In genomic region chr12:47891356-47891755, GRCh38 we compare ENCODE assay signal across 20 cellular contexts. TPM values are rescaled to one million over a fixed set of nuclear protein-coding genes. Genes with fewer than 3 reads are reported as not detected.
DNase-seq lines count a peak whose midpoint lies in the region; ATAC-seq, FAIRE-seq and TF ChIP-seq lines count a peak whose summit lies in the region.
"Had no signal": no experiment of that assay in that cellular context is flagged by ENCODE, and none has a peak within 500 bp of the region (broad histone marks: within the 10 kb centered on the region; RNA-seq: fewer than 3 reads in every experiment).

No MANE protein-coding gene starts in this region.

- H2AK5ac ChIP-seq in IMR-90 (ENCODE audit: low read depth, low read length), result no peak overlapping the region

- no peak overlapping the region for H4K5ac ChIP-seq in IMR-90 (ENCODE audit: low read depth, low read length)

- 88% methylated on average over 1 of the region's 3 CpGs; no CpG with 5 or more reads in 1 of the 2 experiments for WGBS in IMR-90 (ENCODE audit: extremely low coverage in 2 of 2, insufficient read length in 1 of 2), 2 experiments
- 18% methylated on average over 3 of the region's 3 CpGs for WGBS in K562 (ENCODE audit: insufficient coverage, low coverage, missing lambda C conversion rate)
- WGBS in sigmoid colon, 2 donors, result 46 to 50% methylated on average over 3 of the region's 3 CpGs

- CTCF ChIA-PET in activated naive CD4-positive, alpha-beta T cell treated with anti-CD3 and anti-CD28 coated beads, Interleukin-2, amount 10 ng/mL, durations not matched to agents 7 days and 5 days (lab: Charles Lee), result interaction anchor here (0.7 to 1.7 kb wide), 4 partner anchors 11 to 58 kb away, joined by 3 to 4 read pairs (median 4); partner anchors contain the start of gene VDR
- CTCF ChIA-PET in IMR-90 (lab: Yijun Ruan, JAX), result no interaction called here
- CTCF ChIA-PET in K562 (lab: Yijun Ruan, JAX; ENCODE audit: low intra/inter-chr PET ratio), result no interaction called here

- no peak for FAIRE-seq in K562 (lab: Jason Lieb, UNC)
- FAIRE-seq: kidney had no signal

- H2AK9ac ChIP-seq in IMR-90 (replicated peaks; ENCODE audit: low read depth, low read length, poor library complexity), result no peak overlapping the region

- H3K4me2 ChIP-seq in IMR-90 (ENCODE audit: low read depth, low read length) (no peak overlapping the region), K562 (ENCODE audit: insufficient read depth, low read length) (no peak overlapping the region)

- H3K23ac ChIP-seq in IMR-90 (ENCODE audit: low read depth, low read length), result no peak overlapping the region

- H2BK5ac ChIP-seq in IMR-90 (ENCODE audit: low read depth, low read length, poor library complexity, severe bottlenecking), result no peak overlapping the region

- no peaks in the 10 kb centered on the region; the same call in 1 of the 2 replicates for H3K36me3 ChIP-seq in IMR-90 (ENCODE audit: control insufficient read depth, insufficient read depth, low read length)
- H3K36me3 ChIP-seq in K562 (ENCODE audit: control insufficient read depth, insufficient read depth, low read length), result no peaks in the 10 kb centered on the region
- no peaks in the 10 kb centered on the region for H3K36me3 ChIP-seq in sigmoid colon
- H3K36me3 ChIP-seq: thoracic aorta had no signal

- DNase-seq in activated naive CD4-positive, alpha-beta T cell treated with anti-CD3 and anti-CD28 coated beads, Interleukin-2, amount 10 ng/mL, durations not matched to agents 7 days and 5 days, result no peak
- no peak for DNase-seq in activated naive CD4-positive, alpha-beta T cell treated with Interleukin-2 at 50 U/mL for 16 hours
- no peak for DNase-seq in IMR-90
- DNase-seq in K562 (ENCODE audit: extremely low read depth in 1 of 4, low spot score in 3 of 4), result no peak
- peak; percentile 48 for DNase-seq in sigmoid colon
- no peak for DNase-seq in GF-D8 (lab: John Stamatoyannopoulos, UW)
- no peak for DNase-seq in middle frontal gyrus (ENCODE audit: extremely low spot score, low spot score)
- DNase-seq: anterior cingulate cortex; Calu3; cerebellar nuclear complex; effector memory CD8-positive, alpha-beta T cell; HFFc6; kidney; mucosa of descending colon; NCI-H187 treated with DMSO at 0.1 percent for 48 hours; NCI-H510A; stimulated activated CD4-positive, alpha-beta T cell treated with anti-CD3 and anti-CD28 coated beads, Interleukin-4, amount 100 ng/mL, for 1 hour had no signal

- no peak overlapping the region for H4K8ac ChIP-seq in IMR-90 (ENCODE audit: low read depth in 2 of 2, low read length in 2 of 2)

- dilution Hi-C loops in IMR-90 (cut with HindIII; ENCODE audit: low sequenced_read_pairs, unreplicated experiment), result no loop called here

- H3K27ac ChIP-seq in IMR-90 (ENCODE audit: insufficient read depth, low read length) (no peak overlapping the region), K562 (ENCODE audit: extremely low read depth, low read depth, low read length) (no peak overlapping the region), sigmoid colon (no peak overlapping the region)
- H3K27ac ChIP-seq: thoracic aorta had no signal

- peaks cover 2 to 17% of the 10 kb centered on the region in 2 experiments; a peak in 1 of 4 replicates for H3K79me1 ChIP-seq in IMR-90 (ENCODE audit: low read depth in 1 of 2, low read length in 2 of 2)

- H3K18ac ChIP-seq in IMR-90 (ENCODE audit: low read depth, low read length), result no peak overlapping the region

- TF ChIP-seq EP300 in K562 (IDR thresholded peaks at IDR 0.05; ENCODE audit: low read length), result no peak
- TF ChIP-seq EP300 in sigmoid colon (IDR thresholded peaks at IDR 0.05), result no peak

- no peak for ATAC-seq in IMR-90 (ENCODE audit: low read depth)
- ATAC-seq in K562, result no peak
- ATAC-seq in HG03039 (IDR thresholded peaks at IDR 0.05; ENCODE audit: unreplicated experiment), result no peak
- ATAC-seq: activated CD4-positive, CD25-positive, alpha-beta regulatory T cell treated with anti-CD3 and anti-CD28 coated beads, Interleukin-2, amount 50 U/mL, for 24 hours; effector memory CD8-positive, alpha-beta T cell had no signal

- H4K91ac ChIP-seq in IMR-90 (ENCODE audit: insufficient read depth, low read depth, low read length), result no peak overlapping the region

- H2AFZ ChIP-seq in IMR-90 (replicated peaks; ENCODE audit: low read length, poor library complexity) (no peak overlapping the region), K562 (ENCODE audit: low read depth, low read length) (no peak overlapping the region)

- H3K9me1 ChIP-seq in IMR-90 (ENCODE audit: insufficient read depth, low read length), result peaks cover 12% of the 10 kb centered on the region; the same call in 1 of the 2 replicates
- H3K9me1 ChIP-seq in K562 (ENCODE audit: control insufficient read depth, insufficient read depth, low read length), result no peaks in the 10 kb centered on the region

- no peaks in the 10 kb centered on the region for H3K27me3 ChIP-seq in IMR-90 (ENCODE audit: control insufficient read depth, insufficient read depth, low read length)
- H3K27me3 ChIP-seq in K562 (ENCODE audit: control insufficient read depth in 2 of 2, insufficient read depth in 2 of 2, low read length in 2 of 2), result peaks cover 0 to 8% of the 10 kb centered on the region in 2 experiments; a peak in 1 of 5 replicates
- H3K27me3 ChIP-seq in sigmoid colon, result no peaks in the 10 kb centered on the region

- H3K4me3 Mint-ChIP-seq in activated naive CD4-positive, alpha-beta T cell treated with anti-CD3 and anti-CD28 coated beads, Interleukin-2, amount 10 ng/mL, durations not matched to agents 7 days and 5 days, result no peak overlapping the region
- H3K4me3 Mint-ChIP-seq: effector memory CD8-positive, alpha-beta T cell; HFFc6 had no signal

- H3K9me3 Mint-ChIP-seq in activated naive CD4-positive, alpha-beta T cell treated with anti-CD3 and anti-CD28 coated beads, Interleukin-2, amount 10 ng/mL, durations not matched to agents 7 days and 5 days, result no peaks in the 10 kb centered on the region
- H3K9me3 Mint-ChIP-seq: effector memory CD8-positive, alpha-beta T cell; HFFc6 had no signal

- no peak overlapping the region for H3K4ac ChIP-seq in IMR-90 (ENCODE audit: low read depth, low read length)

- no peak for TF ChIP-seq POLR2A in IMR-90 (IDR thresholded peaks at IDR 0.05; ENCODE audit: low read depth, low read length)
- TF ChIP-seq POLR2A in K562 (conservative IDR thresholded peaks at IDR 0.05), result no peak
- TF ChIP-seq POLR2A in sigmoid colon (IDR thresholded peaks at IDR 0.05), result no peak

- H2BK120ac ChIP-seq in IMR-90 (ENCODE audit: low read depth, low read length), result no peak overlapping the region

- H3K4me1 Mint-ChIP-seq in activated naive CD4-positive, alpha-beta T cell treated with anti-CD3 and anti-CD28 coated beads, Interleukin-2, amount 10 ng/mL, durations not matched to agents 7 days and 5 days, result peaks cover 84% of the 10 kb centered on the region

- in situ Hi-C loops in IMR-90 (cut with MboI; ENCODE audit: low sequenced_read_pairs) (no loop called here), K562 (cut with MboI) (no loop called here)

- H3K4me1 ChIP-seq in IMR-90 (ENCODE audit: control insufficient read depth, insufficient read depth, low read length), result 0 out of 2 replicates have a peak, but pooled peaks cover 2% of the 10 kb centered on the region
- peaks cover 3 to 8% of the 10 kb centered on the region in 2 experiments; a peak in 3 of 5 replicates for H3K4me1 ChIP-seq in K562 (replicated peaks in 1 of 2; ENCODE audit: control insufficient read depth in 2 of 2, insufficient read depth in 2 of 2, low read length in 2 of 2)
- no peaks in the 10 kb centered on the region for H3K4me1 ChIP-seq in sigmoid colon

- no peaks in the 10 kb centered on the region for H3K79me2 ChIP-seq in K562 (ENCODE audit: control insufficient read depth, insufficient read depth, low read length)

- intact Hi-C loops in IMR-90 (cut with micrococcal nuclease), result no loop called here
- intact Hi-C loops in K562 (cut with micrococcal nuclease), result no loop called here
- intact Hi-C loops in sigmoid colon (cut with DNase I), result no loop called here

- POLR2A ChIA-PET in IMR-90 (lab: Charles Lee; ENCODE audit: unreplicated experiment) (no interaction called here), K562 (lab: Yijun Ruan, JAX) (interaction anchor here (0.5 to 1.3 kb wide), 4 partner anchors 8 to 307 kb away, joined by 3 to 4 read pairs (median 3); no protein-coding TSS in a partner anchor)

- H3K27ac Mint-ChIP-seq in activated naive CD4-positive, alpha-beta T cell treated with anti-CD3 and anti-CD28 coated beads, Interleukin-2, amount 10 ng/mL, durations not matched to agents 7 days and 5 days, result peak overlapping the region; percentile 53
- H3K27ac Mint-ChIP-seq: HFFc6 had no signal

- TF ChIP-seq RAD21 in IMR-90 (IDR thresholded peaks at IDR 0.05; ENCODE audit: low read length), result no peak
- TF ChIP-seq RAD21 in K562 (CRISPR knock-in tag; conservative IDR thresholded peaks at IDR 0.05 in 1 of 2, IDR thresholded peaks at IDR 0.05 in 1 of 2), result no peak

- no peak overlapping the region for H3K56ac ChIP-seq in IMR-90 (ENCODE audit: extremely low read depth, insufficient read depth, low read length)

- 0 out of 2 replicates have a peak, but pooled peaks cover 8% of the 10 kb centered on the region for H4K20me1 ChIP-seq in IMR-90 (ENCODE audit: insufficient read depth, low read length)
- no peaks in the 10 kb centered on the region for H4K20me1 ChIP-seq in K562 (replicated peaks; ENCODE audit: control insufficient read depth, insufficient read depth, low read length)

- H3K36me3 Mint-ChIP-seq in activated naive CD4-positive, alpha-beta T cell treated with anti-CD3 and anti-CD28 coated beads, Interleukin-2, amount 10 ng/mL, durations not matched to agents 7 days and 5 days, result peaks cover 19% of the 10 kb centered on the region

- no peaks in the 10 kb centered on the region for H3K9me3 ChIP-seq in IMR-90 (ENCODE audit: control insufficient read depth, insufficient read depth, low read length)
- H3K9me3 ChIP-seq in K562 (replicated peaks; ENCODE audit: control insufficient read depth, insufficient read depth, low read depth, low read length), result no peaks in the 10 kb centered on the region
- H3K9me3 ChIP-seq in sigmoid colon, result no peaks in the 10 kb centered on the region
- H3K9me3 ChIP-seq: mucosa of descending colon, thoracic aorta had no signal

- no peak overlapping the region for H2BK20ac ChIP-seq in IMR-90 (ENCODE audit: low read depth, low read length)

- TF ChIP-seq CTCF in IMR-90 (conservative IDR thresholded peaks at IDR 0.05; ENCODE audit: low read depth, low read length) (no peak), K562 (IDR thresholded peaks at IDR 0.05 in 2 of 3, conservative IDR thresholded peaks at IDR 0.05 in 1 of 3; ENCODE audit: insufficient read depth in 2 of 3, low read depth in 1 of 3, low read length in 3 of 3) (no peak), sigmoid colon (IDR thresholded peaks at IDR 0.05) (no peak)

- no peak overlapping the region for H2BK15ac ChIP-seq in IMR-90 (ENCODE audit: low read depth, low read length)

- no peak overlapping the region for H3K9ac ChIP-seq in IMR-90 (ENCODE audit: low read depth, low read length)
- no peak overlapping the region for H3K9ac ChIP-seq in K562 (ENCODE audit: insufficient read depth in 1 of 2, low read depth in 2 of 2, low read length in 2 of 2)

- H3K14ac ChIP-seq in IMR-90 (replicated peaks; ENCODE audit: low read depth, low read length), result no peak overlapping the region

- BruUV-seq in IMR-90 (replicated peaks; lab: Mats Ljungman, UMichigan) (no TSS peak), K562 (replicated peaks; lab: Mats Ljungman, UMichigan) (no TSS peak)

- H3K4me3 ChIP-seq in IMR-90 (ENCODE audit: insufficient read depth, low read depth, low read length), result no peak overlapping the region
- no peak overlapping the region for H3K4me3 ChIP-seq in K562
- no peak overlapping the region for H3K4me3 ChIP-seq in sigmoid colon
- H3K4me3 ChIP-seq: mucosa of descending colon, thoracic aorta had no signal

- no peaks in the 10 kb centered on the region for H3K27me3 Mint-ChIP-seq in activated naive CD4-positive, alpha-beta T cell treated with anti-CD3 and anti-CD28 coated beads, Interleukin-2, amount 10 ng/mL, durations not matched to agents 7 days and 5 days

RNA-seq across cellular contexts. Expression of gene VDR, which starts 13.4 kb away (rescaled TPM):
- total RNA-seq in IMR-90 (2012; rRNA removed), result 3.9 and 5.4 TPM in 2 replicates
- polyA plus RNA-seq in IMR-90 (2012; rRNA removed), result 8.5 and 10.8 TPM in 2 replicates
- polyA plus RNA-seq in IMR-90 (2012; cell fraction: cytosol; rRNA removed), result 6.0 and 8.5 TPM in 2 replicates
- polyA plus RNA-seq in IMR-90 (2012; cell fraction: nucleus; rRNA removed; ENCODE audit: low replicate concordance), result 6.6 and 12.7 TPM in 2 replicates
- 2.1 and 5.2 TPM in 2 replicates for total RNA-seq in K562 (2011; cell fraction: chromatin; rRNA removed; ENCODE audit: low replicate concordance)
- total RNA-seq in K562 (2011; cell fraction: nucleolus; rRNA removed), result 2.1 and 3.3 TPM in 2 replicates
- 2.3 and 2.4 TPM in 2 replicates for total RNA-seq in K562 (2011; cell fraction: nucleoplasm; rRNA removed)
- 2.2 and 2.7 TPM in 2 replicates for total RNA-seq in K562 (2014; rRNA removed)
- 1.8 and 1.9 TPM in 2 replicates for total RNA-seq in K562 (2014; rRNA removed; fragmentation: Illumina TruSeq; extraction: Trizol)
- 1.2 TPM in 2 replicates for total RNA-seq in K562 (2015; rRNA removed; fragmentation: Illumina TruSeq; extraction: Trizol)
- 4.2 and 4.8 TPM in 2 replicates for total RNA-seq in K562 (2021)
- polyA plus RNA-seq in K562 (2011; rRNA removed), result 1.1 and 2.4 TPM in 2 replicates
- polyA plus RNA-seq in K562 (2011; cell fraction: cytosol; rRNA removed), result 0.78 and 3.6 TPM in 2 replicates
- polyA plus RNA-seq in K562 (2011; cell fraction: nucleus; rRNA removed), result 0.59 and 1.7 TPM in 2 replicates
- polyA plus RNA-seq in K562 (2012), result 2.8 and 5.2 TPM in 2 replicates
- polyA plus RNA-seq in K562 (2014; fragmentation: Illumina TruSeq; extraction: Trizol), result 4.0 and 4.3 TPM in 2 replicates
- polyA plus RNA-seq in K562 (2014; fragmentation: Nextera tagmentation; extraction: Ambion mirVana), result under 1 TPM; 0.61 to 0.62 TPM
- polyA plus RNA-seq in K562 (2014; rRNA removed), result 1.8 and 2.0 TPM in 2 replicates
- 1.7 and 5.0 TPM in 2 replicates for polyA minus RNA-seq in K562 (2011; rRNA and poly(A)+ RNA removed)
- 1.5 and 3.2 TPM in 2 replicates for polyA minus RNA-seq in K562 (2011; cell fraction: cytosol; rRNA and poly(A)+ RNA removed)
- 1.00 and 2.4 TPM in 2 replicates for polyA minus RNA-seq in K562 (2011; cell fraction: nucleus; rRNA and poly(A)+ RNA removed)
- 1 to 10 TPM in 3 of 4 donors, under 1 TPM in 1; 0.71 to 2.5 (median 1.5) TPM for total RNA-seq in sigmoid colon
- polyA plus RNA-seq in sigmoid colon, result 10 to 100 TPM; 36.0 to 69.1 (median 60.5) TPM
